In genomic region chr12:55548235-55548634, GRCh38 we compare ENCODE assay signal across 11 cellular contexts. TPM values are rescaled to one million over a fixed set of nuclear protein-coding genes. Genes with fewer than 3 reads are reported as not detected.
"Had no signal": no experiment of that assay in that cellular context is flagged by ENCODE, and none has a peak within 500 bp of the region (broad histone marks: within the 10 kb centered on the region; RNA-seq: fewer than 3 reads in every experiment).

No MANE protein-coding gene starts in this region.

RNA-seq across cellular contexts. Expression of gene OR6C4, which starts 1.2 kb away (rescaled TPM):
- polyA plus RNA-seq: endothelial cell of umbilical vein; esophagus; fibroblast of lung; foreskin keratinocyte; heart left ventricle; hepatocyte; immature natural killer cell; liver; lung; mammary epithelial cell; naive thymus-derived CD4-positive, alpha-beta T cell had no signal

RNA-seq across cellular contexts. Expression of gene OR2AP1, which starts 24.0 kb away (rescaled TPM):
- polyA plus RNA-seq: endothelial cell of umbilical vein; esophagus; fibroblast of lung; foreskin keratinocyte; heart left ventricle; hepatocyte; immature natural killer cell; liver; lung; mammary epithelial cell; naive thymus-derived CD4-positive, alpha-beta T cell had no signal

RNA-seq across cellular contexts. Expression of gene OR6C68, which starts 56.1 kb away (rescaled TPM):
- polyA plus RNA-seq: endothelial cell of umbilical vein; esophagus; fibroblast of lung; foreskin keratinocyte; heart left ventricle; hepatocyte; immature natural killer cell; liver; lung; mammary epithelial cell; naive thymus-derived CD4-positive, alpha-beta T cell had no signal
